ENCODE assay signal across 10 cellular contexts in genomic region chr19:39834287-39834841, GRCh38. TPM values are rescaled to one million over a fixed set of nuclear protein-coding genes. Genes with fewer than 3 reads are reported as not detected.
DNase-seq lines count a peak whose midpoint lies in the region; ATAC-seq, FAIRE-seq and TF ChIP-seq lines count a peak whose summit lies in the region.
"Had no signal": no experiment of that assay in that cellular context is flagged by ENCODE, and none has a peak within 500 bp of the region (broad histone marks: within the 10 kb centered on the region; RNA-seq: fewer than 3 reads in every experiment).

No MANE protein-coding gene starts in this region.

- peaks cover 52% of the 10 kb centered on the region for H3K36me3 Mint-ChIP-seq in activated naive CD4-positive, alpha-beta T cell treated with anti-CD3 and anti-CD28 coated beads, Interleukin-2, amount 10 ng/mL, durations not matched to agents 7 days and 5 days
- H3K36me3 Mint-ChIP-seq in astrocyte (ENCODE audit: low read depth, unreplicated experiment) = peaks cover 21% of the 10 kb centered on the region

- H4K20me1 ChIP-seq in astrocyte (ENCODE audit: insufficient read depth, low read length) = peaks cover 16% of the 10 kb centered on the region

- H3K36me3 ChIP-seq in astrocyte (ENCODE audit: insufficient read depth, low read length) (peaks cover 54% of the 10 kb centered on the region), lung (ENCODE audit: control insufficient read depth in 2 of 2, insufficient read depth in 2 of 2, low read length in 2 of 2) (peaks cover 14 to 44% of the 10 kb centered on the region in 2 donors), tibial nerve (peaks cover under 1 to 72% (median 8%) of the 10 kb centered on the region in 3 donors)

- no peak for TF ChIP-seq POLR2A in tibial nerve (IDR thresholded peaks at IDR 0.05)

- peak overlapping the region; percentile 58 for H3K4me3 Mint-ChIP-seq in activated naive CD4-positive, alpha-beta T cell treated with anti-CD3 and anti-CD28 coated beads, Interleukin-2, amount 10 ng/mL, durations not matched to agents 7 days and 5 days
- H3K4me3 Mint-ChIP-seq in astrocyte (ENCODE audit: unreplicated experiment) = peak overlapping the region; percentile 82

- H3K27ac Mint-ChIP-seq in activated naive CD4-positive, alpha-beta T cell treated with anti-CD3 and anti-CD28 coated beads, Interleukin-2, amount 10 ng/mL, durations not matched to agents 7 days and 5 days = peak overlapping the region; percentile 80
- H3K27ac Mint-ChIP-seq in astrocyte (ENCODE audit: unreplicated experiment) = peak overlapping the region; percentile 70

- no peak for TF ChIP-seq EP300 in tibial nerve (IDR thresholded peaks at IDR 0.05)

- FAIRE-seq in astrocyte (lab: Jason Lieb, UNC) = no peak

- no peak overlapping the region for H3K9ac ChIP-seq in astrocyte (ENCODE audit: low read length)

- H3K27ac ChIP-seq in astrocyte (ENCODE audit: low read depth, low read length) = no peak overlapping the region
- H3K27ac ChIP-seq in lung (ENCODE audit: low read depth in 1 of 2, low read length in 1 of 2) = peak overlapping the region; percentile 24 to 88
- peak overlapping the region; percentile 83 to 98 (median 90) for H3K27ac ChIP-seq in tibial nerve

- H3K27me3 Mint-ChIP-seq in activated naive CD4-positive, alpha-beta T cell treated with anti-CD3 and anti-CD28 coated beads, Interleukin-2, amount 10 ng/mL, durations not matched to agents 7 days and 5 days = no peaks in the 10 kb centered on the region
- H3K27me3 Mint-ChIP-seq in astrocyte (ENCODE audit: low read depth, unreplicated experiment) = no peaks in the 10 kb centered on the region

- CTCF ChIA-PET in activated naive CD4-positive, alpha-beta T cell treated with anti-CD3 and anti-CD28 coated beads, Interleukin-2, amount 10 ng/mL, durations not matched to agents 7 days and 5 days (lab: Charles Lee) = interaction anchor here (0.7 to 2.1 kb wide), 2 partner anchors 9 to 26 kb away, joined by 3 to 32 read pairs; no protein-coding TSS in a partner anchor

- H3K4me1 ChIP-seq in astrocyte (ENCODE audit: insufficient read depth, low read length) (peaks cover 6% of the 10 kb centered on the region), lung (ENCODE audit: control insufficient read depth in 2 of 2, insufficient read depth in 2 of 2, low read length in 2 of 2) (peaks cover 8% of the 10 kb centered on the region in 2 donors), tibial nerve (peaks cover 0 to 29% (median 15%) of the 10 kb centered on the region in 4 donors)

- WGBS in lung, 2 donors = 46% methylated on average over 19 of the region's 19 CpGs
- 43% methylated on average over 19 of the region's 19 CpGs for WGBS in tibial nerve, 2 donors

- peak overlapping the region; percentile 91 for H2AFZ ChIP-seq in astrocyte (ENCODE audit: low read depth, low read length)

- H3K9me3 Mint-ChIP-seq in activated naive CD4-positive, alpha-beta T cell treated with anti-CD3 and anti-CD28 coated beads, Interleukin-2, amount 10 ng/mL, durations not matched to agents 7 days and 5 days = no peaks in the 10 kb centered on the region
- H3K9me3 Mint-ChIP-seq in astrocyte (ENCODE audit: unreplicated experiment) = peaks cover 2% of the 10 kb centered on the region

- peak overlapping the region; percentile 92 for H3K4me2 ChIP-seq in astrocyte (ENCODE audit: low read length)

- peaks cover 29% of the 10 kb centered on the region for H3K4me1 Mint-ChIP-seq in activated naive CD4-positive, alpha-beta T cell treated with anti-CD3 and anti-CD28 coated beads, Interleukin-2, amount 10 ng/mL, durations not matched to agents 7 days and 5 days
- peaks cover 17% of the 10 kb centered on the region for H3K4me1 Mint-ChIP-seq in astrocyte (ENCODE audit: low read depth, unreplicated experiment)

- H3K27me3 ChIP-seq in astrocyte (ENCODE audit: insufficient read depth, low read length) = no peaks in the 10 kb centered on the region
- H3K27me3 ChIP-seq in lung (ENCODE audit: control insufficient read depth, insufficient read depth) = no peaks in the 10 kb centered on the region
- H3K27me3 ChIP-seq in tibial nerve = no peaks in the 10 kb centered on the region

- DNase-seq in activated naive CD4-positive, alpha-beta T cell treated with anti-CD3 and anti-CD28 coated beads, Interleukin-2, amount 10 ng/mL, durations not matched to agents 7 days and 5 days = no peak
- DNase-seq in activated naive CD4-positive, alpha-beta T cell (lab: John Stamatoyannopoulos, UW) = no peak
- DNase-seq in astrocyte (ENCODE audit: low read depth) = no peak
- DNase-seq in lung (ENCODE audit: low spot score) = no peak
- DNase-seq in tibial nerve (ENCODE audit: low spot score in 2 of 2) = no peak
- no peak for DNase-seq in activated CD4-positive, alpha-beta T cell treated with anti-CD3 and anti-CD28 coated beads for 48 hours

- no peaks in the 10 kb centered on the region for H3K9me3 ChIP-seq in astrocyte (ENCODE audit: insufficient read depth, low read depth, low read length)
- H3K9me3 ChIP-seq in lung (ENCODE audit: control insufficient read depth in 2 of 2, insufficient read depth in 1 of 2, low read length in 1 of 2) = no peaks in the 10 kb centered on the region
- H3K9me3 ChIP-seq in tibial nerve = no peaks in the 10 kb centered on the region

- H3K4me3 ChIP-seq in astrocyte (ENCODE audit: insufficient read depth, low read depth, low read length) (no peak overlapping the region), lung (no peak overlapping the region), tibial nerve (peak overlapping the region in 3 of 4 donors; percentile 80 to 91 (median 83))

- TF ChIP-seq CTCF in astrocyte (IDR thresholded peaks at IDR 0.05; ENCODE audit: insufficient read depth, low read depth, low read length) = no peak
- no peak for TF ChIP-seq CTCF in lung (IDR thresholded peaks at IDR 0.05; ENCODE audit: control extremely low read depth, extremely low read depth)
- TF ChIP-seq CTCF in tibial nerve (IDR thresholded peaks at IDR 0.05) = no peak

- ATAC-seq in lung (ENCODE audit: insufficient read depth, low FRiP score) (no peak), HG02678 (IDR thresholded peaks at IDR 0.05; ENCODE audit: unreplicated experiment) (no peak), GM18517 (IDR thresholded peaks at IDR 0.05; ENCODE audit: unreplicated experiment) (no peak)

- peaks cover 38% of the 10 kb centered on the region for H3K79me2 ChIP-seq in astrocyte (ENCODE audit: insufficient read depth, low read length)

RNA-seq across cellular contexts. Expression of gene DYRK1B, which starts 0.4 kb away (rescaled TPM):
- total RNA-seq in astrocyte (25.4 and 31.4 TPM in 2 replicates), lung (10 to 100 TPM; 25.5 to 25.6 TPM), tibial nerve (10 to 100 TPM; 12.6 to 15.9 (median 13.1) TPM)
- polyA plus RNA-seq in lung = 10 to 100 TPM in 1 of 2 donors, 1 to 10 TPM in 1; 7.9 to 16.1 TPM

RNA-seq across cellular contexts. Expression of gene FBL, which starts 11.8 kb away (rescaled TPM):
- total RNA-seq in astrocyte (109 and 135 TPM in 2 replicates), lung (100 to 1,000 TPM; 152 to 154 TPM), tibial nerve (100 to 1,000 TPM; 170 to 204 (median 177) TPM)
- polyA plus RNA-seq in lung = 100 to 1,000 TPM; 249 to 253 TPM

RNA-seq across cellular contexts. Expression of gene LEUTX, which starts 55.7 kb away (rescaled TPM):
- total RNA-seq in astrocyte (not detected in 2 replicates), lung (not detected), tibial nerve (not detected)
- not detected for polyA plus RNA-seq in lung
- total RNA-seq: HT1080 had no signal
- polyA plus RNA-seq: adipose tissue had no signal

Comparison
In these comparisons a context has a peak if more than half of its experiments do, and no peak if none do; other contexts are left out.
1. H3K4me3 ChIP-seq: peak in tibial nerve (3 of 4); none in astrocyte (single experiment) and lung (single experiment).